ENCODE assay signal across 1 cellular context in the genomic region with DNA sequence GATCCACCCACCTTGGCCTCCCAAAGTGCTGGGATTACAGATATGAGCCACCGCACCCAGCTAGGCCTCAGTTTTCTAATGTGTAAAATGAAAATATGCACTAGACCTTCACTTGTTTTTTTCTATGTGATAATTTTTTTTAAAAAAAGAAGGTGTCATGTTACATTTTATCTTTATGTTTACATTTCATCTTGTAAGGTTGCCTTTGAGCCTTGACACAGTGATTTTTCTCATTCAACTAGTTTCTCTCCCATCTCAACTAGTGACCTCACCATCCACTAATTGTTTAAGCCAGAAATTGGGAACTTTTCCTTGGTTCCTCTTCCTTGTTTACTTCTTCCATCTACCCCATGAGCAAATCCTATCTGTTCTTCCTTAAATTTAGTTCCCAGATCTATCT.
TF ChIP-seq lines count a peak whose summit lies in the region.

No MANE protein-coding gene starts in this region.

TF ChIP-seq in HCT116, 20 proteins besides CTCF, POLR2A, EP300 and RAD21 (continued from another document):
- no peak for TF ChIP-seq SP1 (IDR thresholded peaks at IDR 0.05; ENCODE audit: low read depth)
- TF ChIP-seq EZH2phosphoT487 (IDR thresholded peaks at IDR 0.05; ENCODE audit: borderline replicate concordance): no peak
- no peak for TF ChIP-seq YY1 (IDR thresholded peaks at IDR 0.05; ENCODE audit: extremely low read depth, insufficient replicate concordance, low read depth, low read length)
- no peak for TF ChIP-seq POLR2AphosphoS5 (IDR thresholded peaks at IDR 0.05; ENCODE audit: low read depth, low read length)
- TF ChIP-seq ELF1 (IDR thresholded peaks at IDR 0.05; ENCODE audit: borderline replicate concordance, low read depth): no peak
